Comparison of ENCODE assay signal across 26 cellular contexts in genomic region chr5:123483446-123484077, GRCh38.
"Had no signal": no experiment of that assay in that cellular context is flagged by ENCODE, and none has a peak within 500 bp of the region (broad histone marks: within the 10 kb centered on the region; RNA-seq: fewer than 3 reads in every experiment).

No MANE protein-coding gene starts in this region.

- DNase-seq: dorsolateral prefrontal cortex; effector CD4-positive, alpha-beta T cell; hypothalamus; immature natural killer cell; kidney; left lung; mammary epithelial cell; naive B cell; sigmoid colon; spleen; stimulated activated CD4-positive, alpha-beta T cell treated with anti-CD3 and anti-CD28 coated beads, Interleukin-4, amount 100 ng/mL, for 4 hours; stimulated activated naive CD8-positive, alpha-beta T cell treated with anti-CD3 and anti-CD28 coated beads, Interleukin-15, Interleukin-2, amounts not matched to agents 100 U/mL and 50 U/mL, for 24 hours; substantia nigra; testis; tibial artery; upper lobe of left lung had no signal

- H3K4me3 ChIP-seq: dorsolateral prefrontal cortex, left lung, prostate gland, right atrium auricular region, sigmoid colon, skin epidermis, spleen, testis, tibial artery, upper lobe of left lung had no signal

- H3K36me3 ChIP-seq: left lung, neutrophil, prostate gland, right atrium auricular region, sigmoid colon, spleen, tibial artery, upper lobe of left lung had no signal

- H3K27me3 ChIP-seq: left lung, right atrium auricular region, sigmoid colon, spleen, testis, tibial artery, upper lobe of left lung had no signal

- H3K79me2 ChIP-seq: parathyroid adenoma had no signal

- ATAC-seq: left lung; natural killer cell treated with Interleukin-12 subunit alpha and Interleukin-12 subunit beta and Interleukin-15 and Interleukin-18, amount 100 ng/mL, for 72 hours; stimulated activated memory B cell treated with anti-CD40 and anti-IgM and Interleukin-4, amounts not matched to agents 10 μg/mL and 1 μg/mL and 100 μg/mL, for 72 hours; stimulated activated naive CD8-positive, alpha-beta T cell treated with anti-CD3 and anti-CD28 coated beads, Interleukin-15, Interleukin-2, amounts not matched to agents 100 U/mL and 50 U/mL, for 24 hours had no signal

- H3K4me1 ChIP-seq: left lung, parathyroid adenoma, prostate gland, right atrium auricular region, spleen, testis, upper lobe of left lung had no signal

- FAIRE-seq: colon, frontal cortex, urothelium cell line had no signal

- H3K27ac ChIP-seq: dorsolateral prefrontal cortex, left lung, neutrophil, parathyroid adenoma, prostate gland, right atrium auricular region, sigmoid colon, skin epidermis, spleen, testis, tibial artery, upper lobe of left lung had no signal

- H2AFZ ChIP-seq: parathyroid adenoma had no signal

- H3K9me3 ChIP-seq: left lung, neutrophil, prostate gland, right atrium auricular region, sigmoid colon, spleen, testis, tibial artery, upper lobe of left lung had no signal
